1 cellular context compared by ENCODE assay signal in the genomic region with DNA sequence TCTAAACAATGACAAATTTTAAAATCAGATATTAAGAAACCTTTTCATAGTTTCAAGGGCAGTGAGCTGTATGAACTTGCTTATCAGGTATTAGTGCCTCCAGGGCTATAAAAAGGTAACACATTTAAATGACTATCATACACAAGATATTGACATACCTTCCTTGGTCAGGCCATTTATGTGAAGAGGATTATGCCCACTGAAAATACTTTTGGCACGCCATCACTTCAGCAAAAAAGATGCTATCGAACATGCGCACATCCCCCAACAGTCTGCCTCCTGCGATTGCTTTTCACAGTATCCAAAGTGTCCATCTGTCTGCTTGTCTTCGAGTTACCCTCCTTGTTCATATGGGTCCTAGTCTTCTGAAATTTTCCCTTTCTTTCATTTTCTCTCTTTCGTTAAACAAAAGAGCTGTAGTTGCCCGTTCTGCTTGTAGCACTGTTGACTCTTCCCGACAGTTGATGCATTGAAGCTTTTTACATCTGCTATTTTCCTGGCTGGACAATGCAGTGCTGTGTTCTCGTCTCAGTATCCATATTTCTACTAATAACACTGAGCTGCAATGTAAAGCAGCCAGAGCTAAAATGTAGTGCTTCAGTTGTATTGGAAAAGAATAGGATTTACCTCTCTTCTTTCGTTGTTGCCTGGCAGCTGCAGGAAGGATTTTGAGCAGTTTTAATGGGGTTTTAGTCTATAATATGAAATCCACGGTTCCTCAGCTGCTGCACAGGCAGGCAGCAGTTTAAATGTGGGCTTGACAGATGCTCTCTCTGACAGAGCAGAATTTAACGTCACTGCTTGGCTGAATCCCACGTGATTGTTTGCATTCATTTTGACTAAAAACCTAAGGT.
TF ChIP-seq lines count a peak whose summit lies in the region.

TSS of gene B3GALT2 (minus strand) at position 753 of the 854 bp plus-strand sequence. CDS start 5,051 bp downstream, outside the sequence.

TF ChIP-seq in GM12878, 131 proteins besides CTCF, POLR2A, EP300 and RAD21:
- TF ChIP-seq, protein P1, sequence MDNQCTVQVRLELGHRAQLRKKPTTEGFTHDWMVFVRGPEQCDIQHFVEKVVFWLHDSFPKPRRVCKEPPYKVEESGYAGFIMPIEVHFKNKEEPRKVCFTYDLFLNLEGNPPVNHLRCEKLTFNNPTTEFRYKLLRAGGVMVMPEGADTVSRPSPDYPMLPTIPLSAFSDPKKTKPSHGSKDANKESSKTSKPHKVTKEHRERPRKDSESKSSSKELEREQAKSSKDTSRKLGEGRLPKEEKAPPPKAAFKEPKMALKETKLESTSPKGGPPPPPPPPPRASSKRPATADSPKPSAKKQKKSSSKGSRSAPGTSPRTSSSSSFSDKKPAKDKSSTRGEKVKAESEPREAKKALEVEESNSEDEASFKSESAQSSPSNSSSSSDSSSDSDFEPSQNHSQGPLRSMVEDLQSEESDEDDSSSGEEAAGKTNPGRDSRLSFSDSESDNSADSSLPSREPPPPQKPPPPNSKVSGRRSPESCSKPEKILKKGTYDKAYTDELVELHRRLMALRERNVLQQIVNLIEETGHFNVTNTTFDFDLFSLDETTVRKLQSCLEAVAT (IDR thresholded peaks at IDR 0.05): peak; percentile 30; the same call in 1 of the 2 replicates
- TF ChIP-seq BMI1 (IDR thresholded peaks at IDR 0.05; ENCODE audit: borderline replicate concordance): no peak
